In genomic region chr15:91706366-91707032, GRCh38 we compare ENCODE assay signal across 8 cellular contexts.
DNase-seq lines count a peak whose midpoint lies in the region; ATAC-seq lines count a peak whose summit lies in the region.

No MANE protein-coding gene starts in this region.

- DNase-seq in GM04504 (ENCODE audit: low read depth) (peak; percentile 18), NCI-H526 (lab: John Stamatoyannopoulos, UW) (peak; percentile 64 to 85), ecto neural progenitor cell (ENCODE audit: low spot score) (peak; percentile 80), medulla oblongata (ENCODE audit: extremely low spot score) (peak; percentile 93), cortex of kidney (lab: John Stamatoyannopoulos, UW) (no peak)
- peak; percentile 77 to 82 for DNase-seq in activated CD4-positive, alpha-beta T cell treated with anti-CD3 and anti-CD28 coated beads, Interleukin-2, amount 50 U/mL, for 4 hours
- peak; percentile 66 to 76 for DNase-seq in stimulated activated CD8-positive, alpha-beta memory T cell treated with anti-CD3 and anti-CD28 coated beads, Interleukin-2, amount 100 ng/mL, for 1 hour (ENCODE audit: low read depth in 2 of 2)

- ATAC-seq in HG03175 (IDR thresholded peaks at IDR 0.05; ENCODE audit: unreplicated experiment): peak; percentile 73
